ENCODE assay signal across 12 cellular contexts in the genomic region with DNA sequence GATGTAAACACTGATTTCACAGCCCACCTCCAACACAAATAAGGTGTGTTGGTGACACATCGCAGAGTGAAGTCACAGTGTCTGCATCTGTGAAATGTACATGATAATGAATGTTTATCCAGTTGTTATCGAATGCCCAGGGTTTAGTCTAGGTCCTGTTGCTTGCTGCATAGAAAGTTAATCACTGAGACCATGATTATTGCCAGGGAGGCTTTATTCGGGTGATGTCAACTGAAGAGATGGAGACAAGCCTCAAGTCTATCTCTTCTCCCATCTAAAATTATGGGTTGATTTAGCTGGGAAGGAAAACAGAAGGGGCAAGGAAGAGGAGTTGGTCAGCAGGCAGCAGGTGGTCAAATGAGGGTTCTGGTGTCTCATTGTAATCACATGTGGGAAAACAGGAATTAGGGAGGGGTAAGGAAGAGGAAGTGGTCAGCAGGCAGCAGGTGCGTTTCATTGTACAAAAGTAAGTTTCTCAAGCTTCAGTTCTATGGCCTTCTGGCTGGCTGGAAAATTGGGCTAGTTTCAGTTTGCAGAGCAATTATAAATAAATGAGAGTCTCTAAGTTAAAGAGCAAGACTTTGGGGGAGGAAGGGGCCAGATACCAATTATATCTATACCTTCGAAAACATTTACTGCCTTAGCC.
DNase-seq lines count a peak whose midpoint lies in the region; ATAC-seq, FAIRE-seq and TF ChIP-seq lines count a peak whose summit lies in the region.
"Had no signal": no experiment of that assay in that cellular context is flagged by ENCODE, and none has a peak within 500 bp of the region (broad histone marks: within the 10 kb centered on the region; RNA-seq: fewer than 3 reads in every experiment).

No MANE protein-coding gene starts in this region.

- H3K27me3 Mint-ChIP-seq in stimulated activated naive CD8-positive, alpha-beta T cell treated with anti-CD3 and anti-CD28 coated beads, Interleukin-15, amount 100 ng/mL, for 72 hours, result no peaks in the 10 kb centered on the region
- H3K27me3 Mint-ChIP-seq in type B pancreatic cell, result no peaks in the 10 kb centered on the region

- no peaks in the 10 kb centered on the region for H3K27me3 ChIP-seq in GM12878 (replicated peaks in 1 of 2; ENCODE audit: control insufficient read depth in 2 of 2, insufficient read depth in 2 of 2, low read length in 1 of 2)
- H3K27me3 ChIP-seq: right atrium auricular region had no signal

- TF ChIP-seq POLR2A in GM12878 (IDR thresholded peaks at IDR 0.05; ENCODE audit: low read depth, low read length), result no peak

- H3K4me1 Mint-ChIP-seq in stimulated activated naive CD8-positive, alpha-beta T cell treated with anti-CD3 and anti-CD28 coated beads, Interleukin-15, amount 100 ng/mL, for 72 hours, result peaks cover 45% of the 10 kb centered on the region
- H3K4me1 Mint-ChIP-seq in type B pancreatic cell (ENCODE audit: unreplicated experiment), result peaks cover 17% of the 10 kb centered on the region

- peak overlapping the region; percentile 55 for H3K27ac ChIP-seq in GM12878 (ENCODE audit: control insufficient read depth, insufficient read depth)
- H3K27ac ChIP-seq: right atrium auricular region had no signal

- peak overlapping the region; percentile 53 for H3K4me2 ChIP-seq in GM12878 (ENCODE audit: control insufficient read depth, insufficient read depth)

- intact Hi-C loops in GM12878 (cut with micrococcal nuclease; ENCODE audit: unreplicated experiment), result loop anchor here (1.0 to 5.0 kb wide), 3 partner anchors 36 to 69 kb away; no protein-coding TSS in a partner anchor

- in situ Hi-C loops in GM12878 (cut with MboI), result no loop called here

- TF ChIP-seq RAD21 in GM12878 (IDR thresholded peaks at IDR 0.05; ENCODE audit: insufficient read depth, low read depth, low read length), result no peak

- H2AFZ ChIP-seq in GM12878 (ENCODE audit: control insufficient read depth, low read depth, low read length), result peak overlapping the region; percentile 2

- TF ChIP-seq EP300 in GM12878 (IDR thresholded peaks at IDR 0.05; ENCODE audit: borderline replicate concordance in 1 of 2, control insufficient read depth in 1 of 2, low read depth in 2 of 2, low read length in 2 of 2), result peak; percentile 47 to 60; a peak in 2 of 4 replicates

- BruUV-seq in GM12878 (replicated peaks; lab: Mats Ljungman, UMichigan), result no TSS peak

- peak overlapping the region in 1 of 2 donors; percentile 4 for H3K4me3 Mint-ChIP-seq in stimulated activated naive CD8-positive, alpha-beta T cell treated with anti-CD3 and anti-CD28 coated beads, Interleukin-15, amount 100 ng/mL, for 72 hours
- no peak overlapping the region for H3K4me3 Mint-ChIP-seq in type B pancreatic cell
- H3K4me3 Mint-ChIP-seq: central memory CD8-positive, alpha-beta T cell; stimulated activated naive CD8-positive, alpha-beta T cell treated with anti-CD3 and anti-CD28 coated beads, Interleukin-15, Interleukin-2, amounts not matched to agents 100 ng/mL and 50 ng/mL, for 24 hours had no signal

- H3K9ac ChIP-seq in GM12878 (ENCODE audit: control insufficient read depth, insufficient read depth, low read length), result no peak overlapping the region

- peak; percentile 58 for ATAC-seq in GM18867 (IDR thresholded peaks at IDR 0.05; ENCODE audit: unreplicated experiment)
- peak; percentile 59 for ATAC-seq in GM21737 (IDR thresholded peaks at IDR 0.05; ENCODE audit: unreplicated experiment)
- ATAC-seq in HG03575 (IDR thresholded peaks at IDR 0.05; ENCODE audit: extremely low read depth, insufficient number of reproducible peaks, low FRiP score, unreplicated experiment), result peak; percentile 43
- ATAC-seq in GM12878, result peak; percentile 71
- no peak for ATAC-seq in stimulated activated naive CD8-positive, alpha-beta T cell treated with anti-CD3 and anti-CD28 coated beads, Interleukin-15, amount 100 ng/mL, for 72 hours
- ATAC-seq in HG02840 (IDR thresholded peaks at IDR 0.05; ENCODE audit: low FRiP score, unreplicated experiment), result no peak
- no peak for ATAC-seq in GM18861 (IDR thresholded peaks at IDR 0.05; ENCODE audit: unreplicated experiment)

- CTCF ChIA-PET in GM12878 (lab: Yijun Ruan, JAX), result interaction anchor here (0.9 to 3.4 kb wide), 5 partner anchors 36 to 82 kb away, joined by 3 to 15 read pairs (median 4); no protein-coding TSS in a partner anchor

- TF ChIP-seq CTCF in GM12878 (IDR thresholded peaks at IDR 0.05 in 2 of 3, conservative IDR thresholded peaks at IDR 0.05 in 1 of 3; ENCODE audit: control insufficient read depth in 2 of 3, extremely low read depth in 1 of 3, insufficient read depth in 1 of 3, low read depth in 3 of 3, low read length in 3 of 3), result no peak
- no peak for TF ChIP-seq CTCF in type B pancreatic cell (conservative IDR thresholded peaks at IDR 0.05)

- peaks cover 8% of the 10 kb centered on the region; the same call in 2 of the 3 replicates for H3K9me3 ChIP-seq in GM12878 (replicated peaks; ENCODE audit: control insufficient read depth, insufficient read depth, low read length)
- H3K9me3 ChIP-seq: right atrium auricular region had no signal

- peaks cover 11 to 16% of the 10 kb centered on the region in 2 donors for H3K9me3 Mint-ChIP-seq in stimulated activated naive CD8-positive, alpha-beta T cell treated with anti-CD3 and anti-CD28 coated beads, Interleukin-15, amount 100 ng/mL, for 72 hours
- H3K9me3 Mint-ChIP-seq in type B pancreatic cell, result no peaks in the 10 kb centered on the region
- H3K9me3 Mint-ChIP-seq: central memory CD8-positive, alpha-beta T cell; stimulated activated naive CD8-positive, alpha-beta T cell treated with anti-CD3 and anti-CD28 coated beads, Interleukin-15, Interleukin-2, amounts not matched to agents 100 ng/mL and 50 ng/mL, for 24 hours had no signal

- H4K20me1 ChIP-seq in GM12878 (ENCODE audit: control insufficient read depth, insufficient read depth), result no peaks in the 10 kb centered on the region

- 55% methylated on average over 5 of the region's 5 CpGs for WGBS in GM12878 (ENCODE audit: insufficient coverage, insufficient replicate concordance, low lambda C conversion rate, missing lambda C conversion rate)

- RAD21 ChIA-PET in GM12878 (lab: Charles Lee; ENCODE audit: unreplicated experiment), result interaction anchor here (1.1 to 6.0 kb wide), 7 partner anchors 37 to 139 kb away, joined by 3 to 78 read pairs (median 3); no protein-coding TSS in a partner anchor

- H3K4me3 ChIP-seq in GM12878, result no peak overlapping the region
- H3K4me3 ChIP-seq: right atrium auricular region had no signal

- H3K4me1 ChIP-seq in GM12878 (ENCODE audit: control insufficient read depth, insufficient read depth, low read length), result peaks cover 25% of the 10 kb centered on the region
- H3K4me1 ChIP-seq: right atrium auricular region had no signal

- DNase-seq in GM12878 (ENCODE audit: low read depth, low spot score) (peak; percentile 72), type B pancreatic cell (ENCODE audit: extremely low spot score, unreplicated experiment) (no peak)
- DNase-seq in stimulated activated naive CD8-positive, alpha-beta T cell treated with anti-CD3 and anti-CD28 coated beads, Interleukin-15, amount 100 ng/mL, for 72 hours, result no peak
- DNase-seq: NCI-H187 treated with DMSO at 0.1 percent for 48 hours had no signal

- SMC1A ChIA-PET in GM12878 (lab: Charles Lee; ENCODE audit: uncharacterized antibody, unreplicated experiment), result interaction anchor here (0.9 to 8.4 kb wide), 11 partner anchors 8 to 68 kb away, joined by 3 to 125 read pairs (median 5); no protein-coding TSS in a partner anchor

- no peaks in the 10 kb centered on the region for H3K79me2 ChIP-seq in GM12878 (ENCODE audit: control insufficient read depth, insufficient read depth, low read length)

- FAIRE-seq in GM12878 (lab: Jason Lieb, UNC), result no peak

- POLR2A ChIA-PET in GM12878 (lab: Charles Lee), result interaction anchor here (1.0 to 4.6 kb wide), 3 partner anchors 39 to 51 kb away, joined by 3 to 22 read pairs (median 3); no protein-coding TSS in a partner anchor

- H3K27ac Mint-ChIP-seq in stimulated activated naive CD8-positive, alpha-beta T cell treated with anti-CD3 and anti-CD28 coated beads, Interleukin-15, amount 100 ng/mL, for 72 hours, result peak overlapping the region in 1 of 2 donors; percentile 12
- no peak overlapping the region for H3K27ac Mint-ChIP-seq in type B pancreatic cell

- H3K36me3 ChIP-seq in GM12878 (ENCODE audit: control insufficient read depth in 2 of 2, insufficient read depth in 2 of 2, low read length in 1 of 2), result no peaks in the 10 kb centered on the region
- H3K36me3 ChIP-seq: right atrium auricular region had no signal

- H3K36me3 Mint-ChIP-seq in type B pancreatic cell, result no peaks in the 10 kb centered on the region

TF ChIP-seq in GM12878, 131 proteins besides CTCF, POLR2A, EP300 and RAD21 (continues in another document):
- TF ChIP-seq RFX5 (IDR thresholded peaks at IDR 0.05; ENCODE audit: low read depth, low read length), result no peak
- TF ChIP-seq, protein P1, sequence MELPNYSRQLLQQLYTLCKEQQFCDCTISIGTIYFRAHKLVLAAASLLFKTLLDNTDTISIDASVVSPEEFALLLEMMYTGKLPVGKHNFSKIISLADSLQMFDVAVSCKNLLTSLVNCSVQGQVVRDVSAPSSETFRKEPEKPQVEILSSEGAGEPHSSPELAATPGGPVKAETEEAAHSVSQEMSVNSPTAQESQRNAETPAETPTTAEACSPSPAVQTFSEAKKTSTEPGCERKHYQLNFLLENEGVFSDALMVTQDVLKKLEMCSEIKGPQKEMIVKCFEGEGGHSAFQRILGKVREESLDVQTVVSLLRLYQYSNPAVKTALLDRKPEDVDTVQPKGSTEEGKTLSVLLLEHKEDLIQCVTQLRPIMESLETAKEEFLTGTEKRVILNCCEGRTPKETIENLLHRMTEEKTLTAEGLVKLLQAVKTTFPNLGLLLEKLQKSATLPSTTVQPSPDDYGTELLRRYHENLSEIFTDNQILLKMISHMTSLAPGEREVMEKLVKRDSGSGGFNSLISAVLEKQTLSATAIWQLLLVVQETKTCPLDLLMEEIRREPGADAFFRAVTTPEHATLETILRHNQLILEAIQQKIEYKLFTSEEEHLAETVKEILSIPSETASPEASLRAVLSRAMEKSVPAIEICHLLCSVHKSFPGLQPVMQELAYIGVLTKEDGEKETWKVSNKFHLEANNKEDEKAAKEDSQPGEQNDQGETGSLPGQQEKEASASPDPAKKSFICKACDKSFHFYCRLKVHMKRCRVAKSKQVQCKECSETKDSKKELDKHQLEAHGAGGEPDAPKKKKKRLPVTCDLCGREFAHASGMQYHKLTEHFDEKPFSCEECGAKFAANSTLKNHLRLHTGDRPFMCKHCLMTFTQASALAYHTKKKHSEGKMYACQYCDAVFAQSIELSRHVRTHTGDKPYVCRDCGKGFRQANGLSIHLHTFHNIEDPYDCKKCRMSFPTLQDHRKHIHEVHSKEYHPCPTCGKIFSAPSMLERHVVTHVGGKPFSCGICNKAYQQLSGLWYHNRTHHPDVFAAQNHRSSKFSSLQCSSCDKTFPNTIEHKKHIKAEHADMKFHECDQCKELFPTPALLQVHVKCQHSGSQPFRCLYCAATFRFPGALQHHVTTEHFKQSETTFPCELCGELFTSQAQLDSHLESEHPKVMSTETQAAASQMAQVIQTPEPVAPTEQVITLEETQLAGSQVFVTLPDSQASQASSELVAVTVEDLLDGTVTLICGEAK (IDR thresholded peaks at IDR 0.05; ENCODE audit: borderline replicate concordance), result no peak

Comparison
In these comparisons a context has a peak if more than half of its experiments do, and no peak if none do; other contexts are left out.
1. ATAC-seq: peak in GM18867 (single experiment), GM21737 (single experiment), HG03575 (single experiment) and GM12878 (single experiment); none in stimulated activated naive CD8-positive, alpha-beta T cell treated with anti-CD3 and anti-CD28 coated beads, Interleukin-15, amount 100 ng/mL, for 72 hours (single experiment), HG02840 (single experiment) and GM18861 (single experiment).